7 cellular contexts compared by ENCODE assay signal in the genomic region with DNA sequence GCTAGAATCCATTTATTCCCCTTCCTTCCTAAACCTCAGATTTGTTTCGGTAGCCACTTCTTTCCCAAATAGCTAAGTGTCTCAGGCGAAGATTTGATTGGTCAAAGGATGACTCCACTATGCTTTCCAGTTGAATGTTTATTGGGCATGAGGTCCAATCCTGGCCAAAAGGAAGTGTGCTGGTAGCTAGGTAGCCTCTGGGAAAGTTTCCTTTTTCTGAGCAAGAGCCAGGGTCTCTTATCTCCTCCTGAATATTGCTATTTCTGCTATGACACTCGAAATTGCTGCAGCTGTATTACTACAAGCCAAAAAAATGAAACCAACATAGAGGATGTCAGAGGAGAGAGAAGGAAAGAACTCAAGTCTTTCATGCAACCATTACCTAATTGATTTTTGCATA. TPM values are rescaled to one million over a fixed set of nuclear protein-coding genes. Genes with fewer than 3 reads are reported as not detected.
"Had no signal": no experiment of that assay in that cellular context is flagged by ENCODE, and none has a peak within 500 bp of the region (broad histone marks: within the 10 kb centered on the region; RNA-seq: fewer than 3 reads in every experiment).

No MANE protein-coding gene starts in this region.

- H3K36me3 Mint-ChIP-seq: IgD-negative memory B cell had no signal

- H3K4me3 ChIP-seq: GM23248 had no signal

- H3K27ac ChIP-seq: GM23248, HL-60 had no signal

- H3K4me3 Mint-ChIP-seq: H9, IgD-negative memory B cell had no signal

- H2AFZ ChIP-seq: GM23248 had no signal

- H3K4me1 Mint-ChIP-seq: IgD-negative memory B cell had no signal

- DNase-seq: GM23248, H9, HCEC 1CT, KBM-7 had no signal

- H3K27ac Mint-ChIP-seq: H9, IgD-negative memory B cell had no signal

- H3K9me3 Mint-ChIP-seq: H9, IgD-negative memory B cell had no signal

- H3K9ac ChIP-seq: GM23248 had no signal

- ATAC-seq: HepG2 had no signal

RNA-seq across cellular contexts. Expression of a gene that starts 53.4 kb away (rescaled TPM):
- total RNA-seq: HepG2 had no signal
- polyA plus RNA-seq: HepG2, IgD-negative memory B cell had no signal
